20 cellular contexts compared by ENCODE assay signal in genomic region chr1:17401841-17402240, GRCh38. TPM values are rescaled to one million over a fixed set of nuclear protein-coding genes. Genes with fewer than 3 reads are reported as not detected.
DNase-seq lines count a peak whose midpoint lies in the region; ATAC-seq and TF ChIP-seq lines count a peak whose summit lies in the region.
"Had no signal": no experiment of that assay in that cellular context is flagged by ENCODE, and none has a peak within 500 bp of the region (broad histone marks: within the 10 kb centered on the region; RNA-seq: fewer than 3 reads in every experiment).

No MANE protein-coding gene starts in this region.

- H4K91ac ChIP-seq in mesenchymal stem cell (ENCODE audit: low read length): peak overlapping the region; percentile 47

- no peak overlapping the region for H2AFZ ChIP-seq in mesenchymal stem cell (ENCODE audit: low read depth, low read length)
- no peak overlapping the region for H2AFZ ChIP-seq in osteoblast (ENCODE audit: low read length)

- H3K4ac ChIP-seq in mesenchymal stem cell (ENCODE audit: low read depth in 1 of 2, low read length in 2 of 2): no peak overlapping the region

- H3K9me3 ChIP-seq in mesenchymal stem cell (ENCODE audit: control insufficient read depth, low read length) (no peaks in the 10 kb centered on the region), osteoblast (ENCODE audit: low read depth, low read length) (no peaks in the 10 kb centered on the region)
- H3K9me3 ChIP-seq: BLaER1, Caco-2 had no signal

- peak overlapping the region in 1 of 2 experiments; percentile 28 for H3K18ac ChIP-seq in mesenchymal stem cell (ENCODE audit: low read depth in 1 of 2, low read length in 2 of 2)

- no peak for ATAC-seq in GM21367 (IDR thresholded peaks at IDR 0.05; ENCODE audit: unreplicated experiment)
- ATAC-seq: CD8-positive, alpha-beta T cell; HCT116 had no signal

- TF ChIP-seq CTCF in RWPE1 (conservative IDR thresholded peaks at IDR 0.05; ENCODE audit: low read depth) (no peak), osteoblast (IDR thresholded peaks at IDR 0.05; ENCODE audit: extremely low read depth, low read depth, low read length) (no peak)

- H3K27me3 ChIP-seq in mesenchymal stem cell (ENCODE audit: control insufficient read depth in 1 of 2, insufficient read depth in 1 of 2, low read length in 2 of 2) (peaks cover 0 to 22% of the 10 kb centered on the region in 2 experiments), osteoblast (ENCODE audit: insufficient read depth, low read length) (no peaks in the 10 kb centered on the region)
- H3K27me3 ChIP-seq: BLaER1 had no signal

- DNase-seq in NCI-H82 (lab: John Stamatoyannopoulos, UW) (peak; percentile 54), NCI-H82 treated with DMSO at 0.1 percent for 48 hours (lab: John Stamatoyannopoulos, UW; ENCODE audit: unreplicated experiment) (no peak), RWPE1 (ENCODE audit: low spot score) (no peak), mesenchymal stem cell (no peak), osteoblast (ENCODE audit: insufficient read length, low spot score, missing footprints) (no peak)
- DNase-seq: Caco-2; CD4-positive, CD25-positive, alpha-beta regulatory T cell; CD8-positive, alpha-beta T cell; DMS153; DND-41; GOT3; H9; HFFc6 had no signal

- peaks cover 13% of the 10 kb centered on the region for H3K4me1 ChIP-seq in mesenchymal stem cell (ENCODE audit: control insufficient read depth, insufficient read depth, low read depth, low read length)
- no peaks in the 10 kb centered on the region for H3K4me1 ChIP-seq in osteoblast (ENCODE audit: insufficient read depth, low read length)
- H3K4me1 ChIP-seq: Caco-2 had no signal

- H2BK12ac ChIP-seq in mesenchymal stem cell (ENCODE audit: low read length in 2 of 2): no peak overlapping the region

- H2BK15ac ChIP-seq in mesenchymal stem cell (ENCODE audit: low read depth, poor library complexity, severe bottlenecking): no peak overlapping the region

- POLR2A ChIA-PET in RWPE1 (lab: Yijun Ruan, JAX; ENCODE audit: low non-redundant PET): no interaction called here

- no peak overlapping the region for H2BK120ac ChIP-seq in mesenchymal stem cell (ENCODE audit: low read depth, low read length)

- no peak overlapping the region for H3K14ac ChIP-seq in mesenchymal stem cell (ENCODE audit: low read length in 2 of 2)

- H3K27ac ChIP-seq in RWPE1 (peak overlapping the region; percentile 80), mesenchymal stem cell (ENCODE audit: low read length, poor library complexity, severe bottlenecking) (no peak overlapping the region), osteoblast (ENCODE audit: low read depth, low read length) (no peak overlapping the region)
- H3K27ac ChIP-seq: 22Rv1, BLaER1, C4-2B had no signal

- no peaks in the 10 kb centered on the region for H3K79me2 ChIP-seq in osteoblast (ENCODE audit: insufficient read depth, low read length)

- H3K4me2 ChIP-seq in mesenchymal stem cell (ENCODE audit: low read length, poor library complexity, severe bottlenecking) (no peak overlapping the region), osteoblast (ENCODE audit: insufficient read depth, low read length) (no peak overlapping the region)
- H3K4me2 ChIP-seq: BLaER1 had no signal

- peaks cover 4 to 12% of the 10 kb centered on the region in 2 experiments for H3K36me3 ChIP-seq in mesenchymal stem cell (ENCODE audit: control insufficient read depth in 1 of 2, insufficient read depth in 2 of 2, low read depth in 1 of 2, low read length in 2 of 2)
- H3K36me3 ChIP-seq in osteoblast (ENCODE audit: insufficient read depth, low read length): peaks cover 3% of the 10 kb centered on the region

- peaks cover 8% of the 10 kb centered on the region for H4K20me1 ChIP-seq in osteoblast (ENCODE audit: insufficient read depth, low read length)

- 67% methylated on average over 4 of the region's 4 CpGs for whole genome bisulfite sequencing in mesenchymal stem cell

- H4K8ac ChIP-seq in mesenchymal stem cell (ENCODE audit: low read length): no peak overlapping the region

- H2BK5ac ChIP-seq in mesenchymal stem cell (ENCODE audit: low read depth, low read length, poor library complexity, severe bottlenecking): no peak overlapping the region

- H2AK5ac ChIP-seq in mesenchymal stem cell (ENCODE audit: low read length, severe bottlenecking): no peak overlapping the region

- H3K9ac ChIP-seq in mesenchymal stem cell (ENCODE audit: low read length): no peak overlapping the region
- H3K9ac ChIP-seq: BLaER1 had no signal

- CTCF ChIA-PET in RWPE1 (lab: Yijun Ruan, JAX): interaction anchor here (0.8 to 2.5 kb wide), 2 partner anchors 59 to 165 kb away, joined by 3 to 6 read pairs; no protein-coding TSS in a partner anchor

- H3K79me1 ChIP-seq in mesenchymal stem cell (replicated peaks; ENCODE audit: low read length, poor library complexity, severe bottlenecking): peaks cover 5% of the 10 kb centered on the region

- H3K4me3 ChIP-seq in mesenchymal stem cell (ENCODE audit: insufficient read depth in 1 of 2, low read depth in 1 of 2, low read length in 2 of 2) (no peak overlapping the region), osteoblast (ENCODE audit: insufficient read depth, low read length) (no peak overlapping the region)
- H3K4me3 ChIP-seq: BLaER1 had no signal

- no peak overlapping the region for H3K23ac ChIP-seq in mesenchymal stem cell (ENCODE audit: low read length in 2 of 2)

RNA-seq across cellular contexts. Expression of gene PADI6, which starts 29.8 kb away (rescaled TPM):
- not detected for polyA plus RNA-seq in mesenchymal stem cell (2013, experiment 1 of 2)
- not detected for polyA plus RNA-seq in mesenchymal stem cell (2013, experiment 2 of 2)
- not detected in 2 replicates for total RNA-seq in osteoblast
- total RNA-seq: B cell; Caco-2; CD4-positive, CD25-positive, alpha-beta regulatory T cell; CD8-positive, alpha-beta T cell; H9; HFFc6 had no signal
- polyA plus RNA-seq: AG04450 had no signal

RNA-seq across cellular contexts. Expression of gene RCC2, which starts 37.6 kb away (rescaled TPM):
- polyA plus RNA-seq in mesenchymal stem cell (2013, experiment 1 of 2): 40.7 TPM
- polyA plus RNA-seq in mesenchymal stem cell (2013, experiment 2 of 2): 39.8 TPM
- 61.9 and 71.3 TPM in 2 replicates for total RNA-seq in osteoblast
